In genomic region chr11:14891143-14892035, GRCh38 we compare ENCODE assay signal across 8 cellular contexts. TPM values are rescaled to one million over a fixed set of nuclear protein-coding genes. Genes with fewer than 3 reads are reported as not detected.
DNase-seq lines count a peak whose midpoint lies in the region; ATAC-seq and TF ChIP-seq lines count a peak whose summit lies in the region.

No MANE protein-coding gene starts in this region.

- DNase-seq in NCI-H1694 (lab: John Stamatoyannopoulos, UW), result peak; percentile 70
- DNase-seq in T-helper 17 cell, result peak; percentile 79 to 83 (median 80)
- peak; percentile 89 to 95 (median 94) for DNase-seq in right cardiac atrium
- peak; percentile 85 for DNase-seq in putamen (ENCODE audit: low spot score)
- DNase-seq in uterus, result peak; percentile 80 to 86

- peaks cover 32% of the 10 kb centered on the region for H3K4me1 Mint-ChIP-seq in T-helper 17 cell

- no peaks in the 10 kb centered on the region for H3K36me3 ChIP-seq in uterus

- TF ChIP-seq POLR2A in uterus (IDR thresholded peaks at IDR 0.05), result peak; percentile 9 to 66

- H3K4me1 ChIP-seq in right cardiac atrium (ENCODE audit: control insufficient read depth, insufficient read depth, low read length) (no peaks in the 10 kb centered on the region), uterus (no peaks in the 10 kb centered on the region)

- peak in 2 of 4 experiments; percentile 21 to 25 for TF ChIP-seq CTCF in uterus (IDR thresholded peaks at IDR 0.05)

- ATAC-seq in GM18498 (IDR thresholded peaks at IDR 0.05; ENCODE audit: unreplicated experiment), result peak; percentile 59
- peak; percentile 42 for ATAC-seq in HG02870 (IDR thresholded peaks at IDR 0.05; ENCODE audit: unreplicated experiment)
- peak; percentile 71 for ATAC-seq in T-helper 17 cell
- peak; percentile 91 to 92 for ATAC-seq in right cardiac atrium

- under 1% methylated on average over 67 of the region's 67 CpGs for whole genome bisulfite sequencing in right cardiac atrium

- H3K9me3 ChIP-seq in T-helper 17 cell (ENCODE audit: control insufficient read depth, low read length, poor library complexity, severe bottlenecking), result no peaks in the 10 kb centered on the region
- H3K9me3 ChIP-seq in right cardiac atrium (ENCODE audit: control insufficient read depth, low read length), result no peaks in the 10 kb centered on the region
- no peaks in the 10 kb centered on the region for H3K9me3 ChIP-seq in uterus

- intact Hi-C loops in right cardiac atrium (cut with DNase I) (loop anchor here in 2 of 4 donors (5.0 to 10.0 kb wide), 2 partner anchors 247 to 369 kb away; partner anchors contain the start of genes PDE3B (in 2 of the 2) and PSMA1 (in 1 of the 2)), uterus (cut with DNase I; ENCODE audit: low total_unique reads) (no loop called here)

- H3K27me3 Mint-ChIP-seq in T-helper 17 cell, result peaks cover 6% of the 10 kb centered on the region

- peaks cover 3% of the 10 kb centered on the region for H3K36me3 Mint-ChIP-seq in T-helper 17 cell (ENCODE audit: low read depth)

- H3K4me3 Mint-ChIP-seq in T-helper 17 cell, result peak overlapping the region; percentile 97

- peak overlapping the region; percentile 66 for H3K27ac ChIP-seq in angular gyrus (ENCODE audit: low read depth, low read length)
- H3K27ac ChIP-seq in right cardiac atrium (ENCODE audit: low read length), result peak overlapping the region; percentile 80
- peak overlapping the region; percentile 69 to 86 for H3K27ac ChIP-seq in uterus

- H3K4me3 ChIP-seq in right cardiac atrium (ENCODE audit: low read length), result peak overlapping the region; percentile 71
- H3K4me3 ChIP-seq in uterus, result peak overlapping the region; percentile 48 to 52

- H3K27ac Mint-ChIP-seq in T-helper 17 cell, result peak overlapping the region; percentile 96

- no peaks in the 10 kb centered on the region for H3K27me3 ChIP-seq in right cardiac atrium (ENCODE audit: control insufficient read depth, insufficient read depth)
- H3K27me3 ChIP-seq in uterus, result no peaks in the 10 kb centered on the region

RNA-seq across cellular contexts. Expression of gene CYP2R1, which starts 0.6 kb away (rescaled TPM):
- total RNA-seq in T-helper 17 cell (10 to 100 TPM; 12.2 to 14.6 TPM), right cardiac atrium (1 to 10 TPM; 8.2 to 9.8 (median 9.0) TPM), uterus (10 to 100 TPM in 3 of 4 donors, 1 to 10 TPM in 1; 5.6 to 20.6 (median 12.9) TPM)
- 7.7 TPM for polyA plus RNA-seq in right cardiac atrium

Comparison
In these comparisons a context has a peak if more than half of its experiments do, and no peak if none do; other contexts are left out.
1. Peak in every context shown above with its lines: DNase-seq, ATAC-seq, H3K4me3 ChIP-seq and H3K27ac ChIP-seq.